ENCODE assay signal across 1 cellular context in genomic region chr5:69042915-69043795, GRCh38.
TF ChIP-seq lines count a peak whose summit lies in the region.

No MANE protein-coding gene starts in this region.

TF ChIP-seq in HepG2, 621 proteins besides CTCF, POLR2A, EP300 and RAD21 (continued from another document and continues in another):
- peak; percentile 45; the same call in 1 of the 2 replicates for TF ChIP-seq GMEB1 (CRISPR knock-in tag; IDR thresholded peaks at IDR 0.05; ENCODE audit: borderline replicate concordance)
- TF ChIP-seq ZNF496 (CRISPR knock-in tag; IDR thresholded peaks at IDR 0.05; ENCODE audit: insufficient replicate concordance) = no peak
- TF ChIP-seq FOXP1 (IDR thresholded peaks at IDR 0.05) = no peak
- 0 out of 2 replicates have a peak, but pooled peaks have one; percentile 4 for TF ChIP-seq FOXP1 (CRISPR knock-in tag; IDR thresholded peaks at IDR 0.05)
- no peak for TF ChIP-seq NFE2 (CRISPR knock-in tag; IDR thresholded peaks at IDR 0.05)
- TF ChIP-seq HOXA9 (CRISPR knock-in tag; IDR thresholded peaks at IDR 0.05; ENCODE audit: borderline replicate concordance) = no peak
- no peak for TF ChIP-seq SMAD9 (CRISPR knock-in tag; IDR thresholded peaks at IDR 0.05)
- TF ChIP-seq GABPA (IDR thresholded peaks at IDR 0.05; ENCODE audit: low read depth, low read length) = no peak
- peak; percentile 77 for TF ChIP-seq GABPA (CRISPR knock-in tag; IDR thresholded peaks at IDR 0.05; ENCODE audit: low read depth)
- TF ChIP-seq ADNP (CRISPR knock-in tag; IDR thresholded peaks at IDR 0.05) = no peak
- no peak for TF ChIP-seq KLF6 (CRISPR knock-in tag; IDR thresholded peaks at IDR 0.05)
- TF ChIP-seq EHMT2 (IDR thresholded peaks at IDR 0.05; ENCODE audit: borderline replicate concordance, low read depth, low read length) = no peak
- TF ChIP-seq FOXP4 (CRISPR knock-in tag; IDR thresholded peaks at IDR 0.05) = no peak
- TF ChIP-seq ZNF597 (CRISPR knock-in tag; IDR thresholded peaks at IDR 0.05) = no peak
- TF ChIP-seq CEBPB (IDR thresholded peaks at IDR 0.05; ENCODE audit: borderline replicate concordance, low read depth, low read length) = no peak
- no peak for TF ChIP-seq ZSCAN12 (CRISPR knock-in tag; IDR thresholded peaks at IDR 0.05)
- TF ChIP-seq ZMYM4 (CRISPR knock-in tag; IDR thresholded peaks at IDR 0.05) = peak; percentile 56; the same call in 1 of the 2 replicates
- no peak for TF ChIP-seq ZNF235 (CRISPR knock-in tag; IDR thresholded peaks at IDR 0.05; ENCODE audit: borderline replicate concordance)
- TF ChIP-seq ZNF44 (CRISPR knock-in tag; IDR thresholded peaks at IDR 0.05) = no peak
- TF ChIP-seq MAZ (IDR thresholded peaks at IDR 0.05; ENCODE audit: borderline replicate concordance, low read depth, low read length) = no peak
- TF ChIP-seq MAZ (CRISPR knock-in tag; IDR thresholded peaks at IDR 0.05; ENCODE audit: low read depth) = 0 out of 2 replicates have a peak, but pooled peaks have one; percentile 17
- TF ChIP-seq ZSCAN25 (CRISPR knock-in tag; IDR thresholded peaks at IDR 0.05) = no peak
- no peak for TF ChIP-seq AHDC1 (CRISPR knock-in tag; IDR thresholded peaks at IDR 0.05; ENCODE audit: borderline replicate concordance)
- no peak for TF ChIP-seq DMTF1 (CRISPR knock-in tag; IDR thresholded peaks at IDR 0.05)
- TF ChIP-seq CHD4 (IDR thresholded peaks at IDR 0.05; ENCODE audit: borderline replicate concordance, low read length) = no peak
- TF ChIP-seq HNF4G (IDR thresholded peaks at IDR 0.05; ENCODE audit: borderline replicate concordance, low read depth, low read length) = no peak
- no peak for TF ChIP-seq HNF4G (CRISPR knock-in tag; IDR thresholded peaks at IDR 0.05; ENCODE audit: borderline replicate concordance, low read depth)
- TF ChIP-seq NAIF1 (CRISPR knock-in tag; IDR thresholded peaks at IDR 0.05; ENCODE audit: borderline replicate concordance) = no peak
- no peak for TF ChIP-seq ZNF567 (CRISPR knock-in tag; IDR thresholded peaks at IDR 0.05; ENCODE audit: borderline replicate concordance)
- no peak for TF ChIP-seq THAP7 (CRISPR knock-in tag; IDR thresholded peaks at IDR 0.05)
- no peak for TF ChIP-seq PATZ1 (CRISPR knock-in tag; IDR thresholded peaks at IDR 0.05)
- no peak for TF ChIP-seq GPN1 (CRISPR knock-in tag; IDR thresholded peaks at IDR 0.05; ENCODE audit: borderline replicate concordance)
- TF ChIP-seq WIZ (CRISPR knock-in tag; IDR thresholded peaks at IDR 0.05) = no peak
- no peak for TF ChIP-seq FOXA3 (CRISPR knock-in tag; IDR thresholded peaks at IDR 0.05)
- TF ChIP-seq RBM39 (IDR thresholded peaks at IDR 0.05; ENCODE audit: low read depth, low read length, poor library complexity, severe bottlenecking) = no peak
- no peak for TF ChIP-seq DPF2 (CRISPR knock-in tag; IDR thresholded peaks at IDR 0.05; ENCODE audit: borderline replicate concordance, low read depth)
- no peak for TF ChIP-seq PLSCR1 (CRISPR knock-in tag; IDR thresholded peaks at IDR 0.05; ENCODE audit: borderline replicate concordance)
- TF ChIP-seq ELF3 (CRISPR knock-in tag; IDR thresholded peaks at IDR 0.05) = peak; percentile 76
- TF ChIP-seq ZNF180 (CRISPR knock-in tag; IDR thresholded peaks at IDR 0.05; ENCODE audit: borderline replicate concordance, low read depth) = no peak
- TF ChIP-seq KDM1A (CRISPR knock-in tag; IDR thresholded peaks at IDR 0.05) = no peak
- TF ChIP-seq MED1 (CRISPR knock-in tag; IDR thresholded peaks at IDR 0.05) = 0 out of 2 replicates have a peak, but pooled peaks have one; percentile 33
- no peak for TF ChIP-seq ZNF737 (CRISPR knock-in tag; IDR thresholded peaks at IDR 0.05; ENCODE audit: borderline replicate concordance)
- no peak for TF ChIP-seq ZNF414 (CRISPR knock-in tag; IDR thresholded peaks at IDR 0.05)
- TF ChIP-seq ARID3A (IDR thresholded peaks at IDR 0.05; ENCODE audit: low read depth, low read length) = peak; percentile 74; the same call in 1 of the 2 replicates
- no peak for TF ChIP-seq ZNF605 (CRISPR knock-in tag; IDR thresholded peaks at IDR 0.05)
